20 cellular contexts compared by ENCODE assay signal in genomic region chr22:18042685-18043084, GRCh38. TPM values are rescaled to one million over a fixed set of nuclear protein-coding genes. Genes with fewer than 3 reads are reported as not detected.
DNase-seq lines count a peak whose midpoint lies in the region; ATAC-seq, FAIRE-seq and TF ChIP-seq lines count a peak whose summit lies in the region.
"Had no signal": no experiment of that assay in that cellular context is flagged by ENCODE, and none has a peak within 500 bp of the region (broad histone marks: within the 10 kb centered on the region; RNA-seq: fewer than 3 reads in every experiment).

No MANE protein-coding gene starts in this region.

- no peak for TF ChIP-seq RAD21 in A549 (conservative IDR thresholded peaks at IDR 0.05 in 1 of 2, IDR thresholded peaks at IDR 0.05 in 1 of 2)

- H3K4me1 ChIP-seq in A549 (peaks cover 11% of the 10 kb centered on the region; the same call in 2 of the 3 replicates), breast epithelium (no peaks in the 10 kb centered on the region), lower lobe of right lung (no peaks in the 10 kb centered on the region)
- H3K4me1 ChIP-seq: thyroid gland had no signal

- H3K4me3 ChIP-seq in A549 (no peak overlapping the region), breast epithelium (no peak overlapping the region), lower lobe of right lung (no peak overlapping the region)
- H3K4me3 ChIP-seq: smooth muscle cell, thyroid gland had no signal

- no peak for FAIRE-seq in A549 (lab: Jason Lieb, UNC)
- FAIRE-seq: GM18507 had no signal

- no peak for TF ChIP-seq EP300 in A549 (IDR thresholded peaks at IDR 0.05)

- CTCF ChIA-PET in A549 (lab: Yijun Ruan, JAX), result interaction anchor here (3.3 kb wide), 1 partner anchor 33 kb away, joined by 20 read pairs; no protein-coding TSS in a partner anchor

- intact Hi-C loops in breast epithelium (cut with DNase I; ENCODE audit: low total_unique reads), result no loop called here
- intact Hi-C loops in lower lobe of right lung (cut with DNase I), result no loop called here

- H3K36me3 ChIP-seq in breast epithelium (no peaks in the 10 kb centered on the region), lower lobe of right lung (no peaks in the 10 kb centered on the region)
- H3K36me3 ChIP-seq: thyroid gland had no signal

- no peak for ATAC-seq in A549
- ATAC-seq in left lobe of liver, result peak; percentile 67
- ATAC-seq in HG03280 (IDR thresholded peaks at IDR 0.05; ENCODE audit: unreplicated experiment), result no peak
- no peak for ATAC-seq in lower lobe of right lung
- ATAC-seq: CD8-positive, alpha-beta T cell; naive thymus-derived CD8-positive, alpha-beta T cell had no signal

- no peak overlapping the region for H3K4me2 ChIP-seq in A549
- H3K4me2 ChIP-seq: smooth muscle cell had no signal

- H3K27me3 ChIP-seq in breast epithelium (no peaks in the 10 kb centered on the region), lower lobe of right lung (ENCODE audit: low read depth) (no peaks in the 10 kb centered on the region)
- H3K27me3 ChIP-seq: thyroid gland had no signal

- TF ChIP-seq POLR2A in A549 (IDR thresholded peaks at IDR 0.05; ENCODE audit: low read length), result no peak
- no peak for TF ChIP-seq POLR2A in breast epithelium (IDR thresholded peaks at IDR 0.05)

- H3K27ac ChIP-seq in A549, result peak overlapping the region; percentile 43 to 64; a peak in 4 of 6 replicates
- H3K27ac ChIP-seq in breast epithelium, result peak overlapping the region; percentile 38 to 50
- H3K27ac ChIP-seq in lower lobe of right lung, result no peak overlapping the region
- H3K27ac ChIP-seq: epithelial cell of prostate, thyroid gland had no signal

- H3K9me3 ChIP-seq in A549 (no peaks in the 10 kb centered on the region), breast epithelium (no peaks in the 10 kb centered on the region), lower lobe of right lung (no peaks in the 10 kb centered on the region)
- H3K9me3 ChIP-seq: thyroid gland had no signal

- DNase-seq in A549 (ENCODE audit: low read depth in 1 of 2, low spot score in 1 of 2) (no peak), HuH-7.5 (ENCODE audit: low spot score) (peak; percentile 52), breast epithelium (ENCODE audit: low spot score in 2 of 2) (no peak), left lobe of liver (ENCODE audit: low spot score) (peak; percentile 57), lower lobe of right lung (no peak)
- no peak for DNase-seq in activated T-cell treated with anti-CD3 and anti-CD28 coated beads, Interleukin-2, amount 50 U/mL, for 1 hour
- no peak for DNase-seq in activated CD8-positive, alpha-beta memory T cell treated with anti-CD3 and anti-CD28 coated beads, Interleukin-2, amount 50 U/mL, for 4 hours
- DNase-seq: activated naive CD4-positive, alpha-beta T cell treated with anti-CD3 and anti-CD28 coated beads, Interleukin-2, amount 10 ng/mL, durations not matched to agents 7 days and 5 days; activated T-cell treated with anti-CD3 and anti-CD28 coated beads, Interleukin-2, amount 50 U/mL, for 24 hours; CD8-positive, alpha-beta T cell; dermis blood vessel endothelial cell; DMS79 treated with DMSO at 0.1 percent for 48 hours; naive thymus-derived CD8-positive, alpha-beta T cell; NCI-H187 treated with DMSO at 0.1 percent for 48 hours; T-helper 1 cell; thyroid gland had no signal

- POLR2A ChIA-PET in A549 (lab: Yijun Ruan, JAX), result no interaction called here

- TF ChIP-seq CTCF in A549 (IDR thresholded peaks at IDR 0.05), result no peak
- TF ChIP-seq CTCF in breast epithelium (IDR thresholded peaks at IDR 0.05), result no peak
- TF ChIP-seq CTCF in lower lobe of right lung (IDR thresholded peaks at IDR 0.05), result no peak

- 41% methylated on average over 6 of the region's 6 CpGs for WGBS in A549 (ENCODE audit: missing lambda C conversion rate)

TF ChIP-seq in A549, 52 proteins besides CTCF, POLR2A, EP300 and RAD21:
- peak in 1 of 2 experiments; percentile 40; a peak in 1 of 4 replicates for TF ChIP-seq CEBPB (IDR thresholded peaks at IDR 0.05)
- no peak for TF ChIP-seq HMGXB4 (CRISPR knock-in tag; IDR thresholded peaks at IDR 0.05; ENCODE audit: borderline replicate concordance)

RNA-seq across cellular contexts. Expression of gene MICAL3, which starts 18.3 kb away (rescaled TPM):
- polyA plus RNA-seq in A549 (2011; rRNA removed), result 18.7 and 20.5 TPM in 2 replicates
- 13.3 and 17.7 TPM in 2 replicates for polyA plus RNA-seq in A549 (2012; cell fraction: cytosol; rRNA removed)
- 74.0 and 74.6 TPM in 2 replicates for polyA plus RNA-seq in A549 (2012; cell fraction: nucleus; rRNA removed)
- polyA plus RNA-seq in A549 (2017; fragmentation: RNase III; extraction: RNeasy Plus Mini Kit Qiagen cat#74134 plus additional on column Dnase treatment), result 30.1 to 35.1 TPM (median 30.3 TPM) in 3 replicates
- 28.0 and 34.1 TPM in 2 replicates for polyA minus RNA-seq in A549 (2011; rRNA and poly(A)+ RNA removed)
- total RNA-seq in breast epithelium, result 10 to 100 TPM; 19.5 to 42.3 (median 34.8) TPM
- 75.3 TPM for total RNA-seq in left lobe of liver
- 23.5 TPM for total RNA-seq in lower lobe of right lung

RNA-seq across cellular contexts. Expression of gene PEX26, which starts 35.1 kb away (rescaled TPM):
- polyA plus RNA-seq in A549 (2011; rRNA removed) (12.4 and 15.3 TPM in 2 replicates), A549 (2017; fragmentation: RNase III; extraction: RNeasy Plus Mini Kit Qiagen cat#74134 plus additional on column Dnase treatment) (10.8 to 12.7 TPM (median 11.8 TPM) in 3 replicates)
- 6.8 and 11.5 TPM in 2 replicates for polyA plus RNA-seq in A549 (2012; cell fraction: cytosol; rRNA removed)
- 8.3 and 9.9 TPM in 2 replicates for polyA plus RNA-seq in A549 (2012; cell fraction: nucleus; rRNA removed)
- 23.8 and 24.1 TPM in 2 replicates for polyA minus RNA-seq in A549 (2011; rRNA and poly(A)+ RNA removed)
- total RNA-seq in breast epithelium (10 to 100 TPM; 18.7 to 22.2 (median 19.2) TPM), left lobe of liver (26.2 TPM), lower lobe of right lung (31.5 TPM)

Comparison
In these comparisons a context has a peak if more than half of its experiments do, and no peak if none do; other contexts are left out.
1. DNase-seq: peak in HuH-7.5 (single experiment) and left lobe of liver (single experiment); none in A549 (0 of 2), breast epithelium (0 of 2), activated T-cell treated with anti-CD3 and anti-CD28 coated beads, Interleukin-2, amount 50 U/mL, for 1 hour (single experiment), lower lobe of right lung (single experiment) and activated CD8-positive, alpha-beta memory T cell treated with anti-CD3 and anti-CD28 coated beads, Interleukin-2, amount 50 U/mL, for 4 hours (single experiment).